ENCODE assay signal across 21 cellular contexts in the genomic region with DNA sequence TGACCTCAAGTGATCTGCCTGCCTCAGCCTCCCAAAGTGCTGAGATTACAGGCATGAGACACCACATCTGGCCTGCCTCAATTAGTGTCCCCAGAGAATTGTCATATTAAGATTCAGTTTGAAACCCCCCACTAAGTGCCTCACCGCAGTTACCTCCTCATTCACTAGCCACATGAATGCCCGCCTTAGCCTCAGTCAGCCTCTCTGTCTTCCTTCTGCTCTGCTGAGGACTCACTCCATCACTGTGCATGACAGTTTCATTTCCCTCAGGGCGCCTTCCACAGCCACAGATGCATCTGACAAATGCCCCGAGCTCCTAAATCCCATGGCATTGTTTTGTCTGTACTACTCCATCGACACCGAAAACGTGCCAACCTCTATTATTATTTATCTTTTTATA. TPM values are rescaled to one million over a fixed set of nuclear protein-coding genes. Genes with fewer than 3 reads are reported as not detected.
DNase-seq lines count a peak whose midpoint lies in the region; ATAC-seq, FAIRE-seq and TF ChIP-seq lines count a peak whose summit lies in the region.
"Had no signal": no experiment of that assay in that cellular context is flagged by ENCODE, and none has a peak within 500 bp of the region (broad histone marks: within the 10 kb centered on the region; RNA-seq: fewer than 3 reads in every experiment).

No MANE protein-coding gene starts in this region.

- POLR2A ChIA-PET in GM12878 (lab: Charles Lee): interaction anchor here (0.5 to 0.7 kb wide), 2 partner anchors 7 to 100 kb away, joined by 3 read pairs; no protein-coding TSS in a partner anchor

- 70% methylated on average over 7 of the region's 7 CpGs for WGBS in GM12878 (ENCODE audit: insufficient coverage, insufficient replicate concordance, low lambda C conversion rate, missing lambda C conversion rate)

- peaks cover 43% of the 10 kb centered on the region for H3K4me1 ChIP-seq in Loucy (ENCODE audit: insufficient read depth, low read length, poor library complexity, severe bottlenecking)
- peaks cover 3% of the 10 kb centered on the region for H3K4me1 ChIP-seq in GM12878 (ENCODE audit: control insufficient read depth, insufficient read depth, low read length)

- H3K4me2 ChIP-seq in Loucy (ENCODE audit: low read depth, low read length, poor library complexity, severe bottlenecking) (peak overlapping the region; percentile 44), GM12878 (ENCODE audit: control insufficient read depth, insufficient read depth) (no peak overlapping the region)

- TF ChIP-seq CTCF in Loucy (conservative IDR thresholded peaks at IDR 0.05; ENCODE audit: low read length) (no peak), GM12878 (IDR thresholded peaks at IDR 0.05 in 2 of 3, conservative IDR thresholded peaks at IDR 0.05 in 1 of 3; ENCODE audit: control insufficient read depth in 2 of 3, extremely low read depth in 1 of 3, insufficient read depth in 1 of 3, low read depth in 3 of 3, low read length in 3 of 3) (no peak)

- H3K9me3 ChIP-seq in Loucy (ENCODE audit: insufficient read depth, low read depth, low read length) (no peaks in the 10 kb centered on the region), GM12878 (replicated peaks; ENCODE audit: control insufficient read depth, insufficient read depth, low read length) (no peaks in the 10 kb centered on the region)

- H2AFZ ChIP-seq in Loucy (ENCODE audit: low read length) (no peak overlapping the region), GM12878 (ENCODE audit: control insufficient read depth, low read depth, low read length) (no peak overlapping the region)

- no peaks in the 10 kb centered on the region; the same call in 1 of the 2 replicates for H3F3A ChIP-seq in Loucy (ENCODE audit: low read depth)

- RAD21 ChIA-PET in GM12878 (lab: Charles Lee; ENCODE audit: unreplicated experiment): interaction anchor here (1.1 kb wide), 1 partner anchor 17 kb away, joined by 3 read pairs; no protein-coding TSS in a partner anchor

- BruUV-seq in GM12878 (replicated peaks; lab: Mats Ljungman, UMichigan): no TSS peak

- no peak for TF ChIP-seq POLR2A in GM12878 (IDR thresholded peaks at IDR 0.05; ENCODE audit: low read depth, low read length)

- CTCF ChIA-PET in GM12878 (lab: Yijun Ruan, JAX): interaction anchor here (0.5 to 1.7 kb wide), 4 partner anchors 10 to 467 kb away, joined by 3 to 4 read pairs (median 4); no protein-coding TSS in a partner anchor

- H4K20me1 ChIP-seq in Loucy (ENCODE audit: insufficient read depth, low read length, poor library complexity, severe bottlenecking) (no peaks in the 10 kb centered on the region), GM12878 (ENCODE audit: control insufficient read depth, insufficient read depth) (no peaks in the 10 kb centered on the region)

- TF ChIP-seq EP300 in GM12878 (IDR thresholded peaks at IDR 0.05; ENCODE audit: borderline replicate concordance in 1 of 2, control insufficient read depth in 1 of 2, low read depth in 2 of 2, low read length in 2 of 2): no peak

- intact Hi-C loops in GM12878 (cut with micrococcal nuclease; ENCODE audit: unreplicated experiment): no loop called here

- FAIRE-seq in GM12878 (lab: Jason Lieb, UNC): no peak
- FAIRE-seq: GM18507, RCC 7860 had no signal

- no peaks in the 10 kb centered on the region for H3K36me3 ChIP-seq in Loucy (ENCODE audit: insufficient read depth, low read length)
- no peaks in the 10 kb centered on the region for H3K36me3 ChIP-seq in GM12878 (ENCODE audit: control insufficient read depth in 2 of 2, insufficient read depth in 2 of 2, low read length in 1 of 2)

- SMC1A ChIA-PET in GM12878 (lab: Charles Lee; ENCODE audit: uncharacterized antibody, unreplicated experiment): interaction anchor here (0.9 to 1.1 kb wide), 2 partner anchors 10 to 20 kb away, joined by 3 read pairs; no protein-coding TSS in a partner anchor

- H3K4me3 ChIP-seq in Loucy (ENCODE audit: low read length, poor library complexity, severe bottlenecking) (no peak overlapping the region), GM12878 (no peak overlapping the region)

- in situ Hi-C loops in GM12878 (cut with MboI): no loop called here

- H3K9ac ChIP-seq in Loucy (ENCODE audit: low read depth, low read length, poor library complexity, severe bottlenecking): no peak overlapping the region
- H3K9ac ChIP-seq in GM12878 (ENCODE audit: control insufficient read depth, insufficient read depth, low read length): no peak overlapping the region

- H3K27me3 ChIP-seq in Loucy (ENCODE audit: insufficient read depth, low read length, poor library complexity, severe bottlenecking) (no peaks in the 10 kb centered on the region), GM12878 (replicated peaks in 1 of 2; ENCODE audit: control insufficient read depth in 2 of 2, insufficient read depth in 2 of 2, low read length in 1 of 2) (no peaks in the 10 kb centered on the region)

- no peak overlapping the region for H3K27ac ChIP-seq in GM12878 (ENCODE audit: control insufficient read depth, insufficient read depth)

- DNase-seq in NCI-H82 (lab: John Stamatoyannopoulos, UW) (peak; percentile 21), NCI-H82 treated with DMSO at 0.1 percent for 48 hours (lab: John Stamatoyannopoulos, UW; ENCODE audit: unreplicated experiment) (no peak), GM12878 (ENCODE audit: low read depth, low spot score) (no peak), NCI-H1092 (lab: John Stamatoyannopoulos, UW) (no peak), NCI-H1417 treated with DMSO at 0.1 percent for 48 hours (lab: John Stamatoyannopoulos, UW) (no peak), putamen (ENCODE audit: low spot score) (no peak), HPDE6-E6E7 (ENCODE audit: extremely low spot score) (no peak)
- DNase-seq: 8988T, C1 segment of cervical spinal cord, DMS 273 treated with DMSO at 0.1 percent for 48 hours, GOT3, NCI-H1048, NCI-H1694, NCI-H2107, NCI-H226, NCI-H526 treated with DMSO at 0.1 percent for 48 hours, SHP77 had no signal

- peak; percentile 72 for ATAC-seq in GM12878

- H3K9me2 ChIP-seq in Loucy (replicated peaks; ENCODE audit: low read depth, low read length): no peaks in the 10 kb centered on the region

- no peaks in the 10 kb centered on the region for H3K79me2 ChIP-seq in Loucy (ENCODE audit: insufficient read depth, low read length)
- no peaks in the 10 kb centered on the region for H3K79me2 ChIP-seq in GM12878 (ENCODE audit: control insufficient read depth, insufficient read depth, low read length)

- TF ChIP-seq RAD21 in GM12878 (IDR thresholded peaks at IDR 0.05; ENCODE audit: insufficient read depth, low read depth, low read length): no peak

TF ChIP-seq in GM12878, 131 proteins besides CTCF, POLR2A, EP300 and RAD21:
- TF ChIP-seq SREBF1 (IDR thresholded peaks at IDR 0.05; ENCODE audit: low read length) (no peak), RUNX3 (IDR thresholded peaks at IDR 0.05; ENCODE audit: low read length) (peak; percentile 42; the same call in 1 of the 2 replicates), MEF2B (IDR thresholded peaks at IDR 0.05; ENCODE audit: partially characterized antibody, poor library complexity, severe bottlenecking) (peak; percentile 11), SPI1 (IDR thresholded peaks at IDR 0.05; ENCODE audit: borderline replicate concordance, insufficient read depth, low read depth, low read length) (peak; percentile 29; the same call in 1 of the 2 replicates), SIX5 (IDR thresholded peaks at IDR 0.05; ENCODE audit: low read depth, low read length, severe bottlenecking) (no peak)

RNA-seq across cellular contexts. Expression of gene MIPEP, which starts 23.3 kb away (rescaled TPM):
- 27.1 and 31.0 TPM in 2 replicates for total RNA-seq in GM12878 (2013; cell fraction: nucleolus; rRNA removed)
- total RNA-seq in GM12878 (2014; rRNA removed) (30.6 and 42.0 TPM in 2 replicates), GM12878 (2014; rRNA removed; fragmentation: Illumina TruSeq; extraction: Trizol) (25.4 and 28.2 TPM in 2 replicates), GM12878 (2021) (35.9 and 38.2 TPM in 2 replicates)
- 11.8 TPM for polyA plus RNA-seq in GM12878 (2011; ENCODE audit: low read depth)
- polyA plus RNA-seq in GM12878 (2011; rRNA removed) (36.7 and 42.8 TPM in 2 replicates), GM12878 (2014; fragmentation: Illumina TruSeq; extraction: Trizol) (28.9 and 31.4 TPM in 2 replicates), GM12878 (2014; fragmentation: Nextera tagmentation; extraction: Ambion mirVana) (10 to 100 TPM; 15.6 to 28.2 TPM), GM12878 (2014; rRNA removed) (27.6 and 28.4 TPM in 2 replicates), GM12878 (2016; fragmentation: Nextera tagmentation; extraction: Ambion mirVana) (10 to 100 TPM; 54.2 to 56.2 TPM)
- 21.7 and 24.8 TPM in 2 replicates for polyA plus RNA-seq in GM12878 (2011; cell fraction: cytosol; rRNA removed)
- polyA plus RNA-seq in GM12878 (2011; cell fraction: nucleus; rRNA removed): 38.5 and 41.2 TPM in 2 replicates
- polyA plus RNA-seq in GM12878 (2012): 24.8 and 26.1 TPM in 2 replicates
- polyA minus RNA-seq in GM12878 (2011; rRNA and poly(A)+ RNA removed): 26.4 and 26.6 TPM in 2 replicates
- polyA minus RNA-seq in GM12878 (2011; cell fraction: cytosol; rRNA and poly(A)+ RNA removed): 6.8 TPM in 2 replicates
- 19.9 and 28.6 TPM in 2 replicates for polyA minus RNA-seq in GM12878 (2011; cell fraction: nucleus; rRNA and poly(A)+ RNA removed)

RNA-seq across cellular contexts. Expression of gene C1QTNF9B, which starts 31.4 kb away (rescaled TPM):
- not detected in 2 replicates for total RNA-seq in GM12878 (2013; cell fraction: nucleolus; rRNA removed)
- total RNA-seq in GM12878 (2014; rRNA removed): not detected in 2 replicates
- not detected in 2 replicates for total RNA-seq in GM12878 (2014; rRNA removed; fragmentation: Illumina TruSeq; extraction: Trizol)
- total RNA-seq in GM12878 (2021): not detected in 2 replicates
- polyA plus RNA-seq in GM12878 (2011; ENCODE audit: low read depth): 0.16 TPM
- not detected in 2 replicates for polyA plus RNA-seq in GM12878 (2011; rRNA removed)
- not detected in 2 replicates for polyA plus RNA-seq in GM12878 (2011; cell fraction: cytosol; rRNA removed)
- polyA plus RNA-seq in GM12878 (2011; cell fraction: nucleus; rRNA removed): not detected in 2 replicates
- polyA plus RNA-seq in GM12878 (2012): 0.35 and 0.38 TPM in 2 replicates
- polyA plus RNA-seq in GM12878 (2014; fragmentation: Illumina TruSeq; extraction: Trizol): not detected in 2 replicates
- polyA plus RNA-seq in GM12878 (2014; fragmentation: Nextera tagmentation; extraction: Ambion mirVana): under 1 TPM; 0.10 to 0.20 TPM
- not detected in 2 replicates for polyA plus RNA-seq in GM12878 (2014; rRNA removed)
- under 1 TPM; 0.44 to 0.48 TPM for polyA plus RNA-seq in GM12878 (2016; fragmentation: Nextera tagmentation; extraction: Ambion mirVana)
- not detected in 2 replicates for polyA minus RNA-seq in GM12878 (2011; rRNA and poly(A)+ RNA removed)
- not detected in 2 replicates for polyA minus RNA-seq in GM12878 (2011; cell fraction: cytosol; rRNA and poly(A)+ RNA removed)
- not detected in 2 replicates for polyA minus RNA-seq in GM12878 (2011; cell fraction: nucleus; rRNA and poly(A)+ RNA removed)
- total RNA-seq: Daoy had no signal
